Comparison of ENCODE assay signal across 12 cellular contexts in the genomic region with DNA sequence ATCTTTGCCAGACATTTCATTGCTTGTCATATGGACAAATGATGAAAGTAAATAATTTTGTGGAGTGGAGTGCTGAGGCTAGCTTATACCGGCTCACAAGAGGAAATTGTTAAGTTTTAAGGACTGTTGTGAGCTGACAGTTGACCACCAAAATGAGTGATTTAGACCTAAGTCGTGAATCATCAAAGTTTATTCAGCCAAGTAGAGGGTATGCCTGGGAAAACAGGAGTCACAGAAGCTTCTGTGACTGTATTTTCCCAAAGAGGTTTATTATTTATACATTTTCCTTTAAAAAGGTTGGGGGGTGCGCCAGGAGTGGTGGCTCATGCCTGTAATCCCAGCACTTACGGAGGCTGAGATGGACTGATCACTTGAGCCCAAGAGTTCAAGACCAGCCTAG.
"Had no signal": no experiment of that assay in that cellular context is flagged by ENCODE, and none has a peak within 500 bp of the region (broad histone marks: within the 10 kb centered on the region; RNA-seq: fewer than 3 reads in every experiment).

No MANE protein-coding gene starts in this region.

- ATAC-seq: activated CD8-positive, alpha-beta memory T cell treated with anti-CD3 and anti-CD28 coated beads, Interleukin-2, amount 10 ng/mL, durations not matched to agents 7 days and 5 days; heart right ventricle; natural killer cell; right cardiac atrium had no signal

- FAIRE-seq: frontal cortex, islet of Langerhans had no signal

- DNase-seq: activated CD4-positive, alpha-beta T cell treated with anti-CD3 and anti-CD28 coated beads for 1 hour; activated CD4-positive, alpha-beta T cell treated with anti-CD3 and anti-CD28 coated beads, Interleukin-2, amount 50 U/mL, for 48 hours; activated CD8-positive, alpha-beta memory T cell treated with anti-CD3 and anti-CD28 coated beads, Interleukin-2, amount 10 ng/mL, durations not matched to agents 7 days and 5 days; activated gamma-delta T cell; activated T-cell treated with anti-CD3 and anti-CD28 coated beads, Interleukin-2, amount 50 U/mL, for 24 hours; heart right ventricle; left ventricle myocardium inferior; natural killer cell; right cardiac atrium; tibial artery had no signal
